36 cellular contexts compared by ENCODE assay signal in the genomic region with DNA sequence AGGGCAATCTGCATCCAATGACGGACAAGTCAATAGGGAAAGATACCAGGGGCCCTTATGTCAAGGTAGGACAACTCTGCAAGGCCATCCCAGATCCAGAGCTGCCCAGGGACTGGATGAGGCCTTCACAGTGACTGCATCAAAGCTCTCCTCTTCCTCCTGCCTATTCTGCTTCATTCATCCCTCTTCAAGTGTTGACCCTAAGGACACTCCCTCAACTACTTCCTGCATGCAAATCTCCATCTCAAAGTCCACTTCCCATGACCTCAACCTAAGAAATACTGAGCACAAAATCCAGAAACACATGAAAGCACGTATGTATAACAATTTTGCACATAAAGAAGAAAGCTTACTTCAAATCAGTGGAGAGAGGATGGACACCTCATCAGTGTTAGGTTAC.
"Had no signal": no experiment of that assay in that cellular context is flagged by ENCODE, and none has a peak within 500 bp of the region (broad histone marks: within the 10 kb centered on the region; RNA-seq: fewer than 3 reads in every experiment).

No MANE protein-coding gene starts in this region.

- H3K4me1 ChIP-seq: adrenal gland had no signal

- H3K36me3 Mint-ChIP-seq: activated CD4-positive, alpha-beta memory T cell treated with anti-CD3 and anti-CD28 coated beads for 36 hours; activated CD8-positive, alpha-beta memory T cell treated with anti-CD3 and anti-CD28 coated beads, Interleukin-2, amount 10 ng/mL, durations not matched to agents 7 days and 5 days; activated naive CD4-positive, alpha-beta T cell treated with anti-CD3 and anti-CD28 coated beads, Interleukin-2, amount 50 U/mL, for 24 hours; activated naive CD8-positive, alpha-beta T cell treated with anti-CD3 and anti-CD28 coated beads for 36 hours; T-cell had no signal

- H3K9me3 Mint-ChIP-seq: activated CD4-positive, alpha-beta memory T cell treated with anti-CD3 and anti-CD28 coated beads for 36 hours; activated naive CD4-positive, alpha-beta T cell treated with anti-CD3 and anti-CD28 coated beads for 36 hours; activated naive CD4-positive, alpha-beta T cell treated with anti-CD3 and anti-CD28 coated beads, Interleukin-2, amount 50 U/mL, for 24 hours; activated naive CD8-positive, alpha-beta T cell treated with anti-CD3 and anti-CD28 coated beads for 36 hours; activated naive CD8-positive, alpha-beta T cell treated with anti-CD3 and anti-CD28 coated beads, Interleukin-2, amount 50 U/mL, for 24 hours; activated T-helper 1 cell treated with anti-CD3 and anti-CD28 coated beads, Interleukin-12 subunit alpha, Interleukin-12 subunit beta, Interleukin-2, Interleukin-4 antibody, amounts not matched to agents 30 ng/mL and 10 ng/mL and 1 ng/mL, durations not matched to agents 14 hours and 24 hours and 36 hours; dendritic cell treated with granulocyte-macrophage colony-stimulating factor and Interleukin-4, amounts not matched to agents 40 ng/mL and 50 ng/mL, for 4 days; T-cell; T-helper 2 cell treated with Interferon-gamma antibody and Interleukin-4, amounts not matched to agents 5 μg/mL and 100 μg/mL, for 36 hours had no signal

- H3K4me3 Mint-ChIP-seq: activated CD4-positive, alpha-beta memory T cell treated with anti-CD3 and anti-CD28 coated beads for 36 hours; activated CD4-positive, alpha-beta T cell treated with anti-CD3 and anti-CD28 coated beads for 36 hours; activated CD4-positive, alpha-beta T cell treated with anti-CD3 and anti-CD28 coated beads, Interleukin-2, amount 10 ng/mL, durations not matched to agents 24 days and 14 days; activated CD8-positive, alpha-beta memory T cell treated with anti-CD3 and anti-CD28 coated beads, Interleukin-2, amount 10 ng/mL, durations not matched to agents 7 days and 5 days; activated CD8-positive, alpha-beta T cell treated with anti-CD3 and anti-CD28 coated beads, Interleukin-2, amount 10 ng/mL, durations not matched to agents 7 days and 5 days; activated naive CD4-positive, alpha-beta T cell treated with anti-CD3 and anti-CD28 coated beads for 36 hours; activated naive CD4-positive, alpha-beta T cell treated with anti-CD3 and anti-CD28 coated beads, Interleukin-2, amount 50 U/mL, for 24 hours; activated naive CD8-positive, alpha-beta T cell treated with anti-CD3 and anti-CD28 coated beads for 36 hours; activated naive CD8-positive, alpha-beta T cell treated with anti-CD3 and anti-CD28 coated beads, Interleukin-2, amount 50 U/mL, for 24 hours; activated T-helper 1 cell treated with anti-CD3 and anti-CD28 coated beads, Interleukin-12 subunit alpha, Interleukin-12 subunit beta, Interleukin-2, Interleukin-4 antibody, amounts not matched to agents 30 ng/mL and 10 ng/mL and 1 ng/mL, durations not matched to agents 14 hours and 24 hours and 36 hours; dendritic cell treated with granulocyte-macrophage colony-stimulating factor and Interleukin-4, amounts not matched to agents 40 ng/mL and 50 ng/mL, for 4 days; endodermal cell; T-cell; T-helper 17 cell; T-helper 2 cell treated with Interferon-gamma antibody and Interleukin-4, amounts not matched to agents 5 μg/mL and 100 μg/mL, for 36 hours had no signal

- DNase-seq: activated CD4-positive, alpha-beta memory T cell treated with anti-CD3 and anti-CD28 coated beads for 36 hours; activated CD4-positive, alpha-beta T cell treated with anti-CD3 and anti-CD28 coated beads for 36 hours; activated CD4-positive, alpha-beta T cell treated with anti-CD3 and anti-CD28 coated beads, Interleukin-2, amount 10 ng/mL, durations not matched to agents 24 days and 14 days; activated CD4-positive, CD25-positive, alpha-beta regulatory T cell; activated CD4-positive, CD25-positive, alpha-beta regulatory T cell treated with anti-CD3 and anti-CD28 coated beads, Interleukin-2, amount 50 U/mL, for 72 hours; activated CD8-positive, alpha-beta memory T cell treated with anti-CD3 and anti-CD28 coated beads, Interleukin-2, amount 10 ng/mL, durations not matched to agents 7 days and 5 days; activated CD8-positive, alpha-beta memory T cell treated with anti-CD3 and anti-CD28 coated beads, Interleukin-2, amount 50 U/mL, for 4 hours; activated CD8-positive, alpha-beta T cell treated with anti-CD3 and anti-CD28 coated beads, Interleukin-2, amount 10 ng/mL, durations not matched to agents 7 days and 5 days; activated effector memory CD4-positive, alpha-beta T cell treated with anti-CD3 and anti-CD28 coated beads, Interleukin-2, amount 50 U/mL, for 16 hours; activated naive CD4-positive, alpha-beta T cell treated with anti-CD3 and anti-CD28 coated beads for 36 hours; activated naive CD8-positive, alpha-beta T cell treated with anti-CD3 and anti-CD28 coated beads for 36 hours; activated naive CD8-positive, alpha-beta T cell treated with anti-CD3 and anti-CD28 coated beads, Interleukin-2, amount 50 U/mL, for 24 hours; activated T-cell treated with anti-CD3 and anti-CD28 coated beads, Interleukin-2, amount 50 U/mL, for 1 hour; activated T-cell treated with anti-CD3 and anti-CD28 coated beads, Interleukin-2, amount 50 U/mL, for 48 hours; adrenal gland; amygdala; aorta; body of pancreas; caudate nucleus; cerebellar nuclear complex; dorsolateral prefrontal cortex; effector memory CD4-positive, alpha-beta T cell; endodermal cell; foreskin fibroblast; heart left ventricle; T-cell; T-helper 17 cell; T1000 had no signal

- H3K27me3 ChIP-seq: adrenal gland, body of pancreas, dorsolateral prefrontal cortex, heart left ventricle had no signal

- H3K4me3 ChIP-seq: adrenal gland, body of pancreas, coronary artery, dorsolateral prefrontal cortex, heart left ventricle had no signal

- FAIRE-seq: frontal cortex had no signal

- H3K9me3 ChIP-seq: adrenal gland, body of pancreas, heart left ventricle had no signal

- H3K27ac ChIP-seq: adrenal gland, body of pancreas, coronary artery, dorsolateral prefrontal cortex, heart left ventricle had no signal

- H3K27ac Mint-ChIP-seq: activated CD4-positive, alpha-beta memory T cell treated with anti-CD3 and anti-CD28 coated beads for 36 hours; activated CD4-positive, alpha-beta T cell treated with anti-CD3 and anti-CD28 coated beads for 36 hours; activated CD4-positive, alpha-beta T cell treated with anti-CD3 and anti-CD28 coated beads, Interleukin-2, amount 10 ng/mL, durations not matched to agents 24 days and 14 days; activated CD8-positive, alpha-beta memory T cell treated with anti-CD3 and anti-CD28 coated beads, Interleukin-2, amount 10 ng/mL, durations not matched to agents 7 days and 5 days; activated CD8-positive, alpha-beta T cell treated with anti-CD3 and anti-CD28 coated beads, Interleukin-2, amount 10 ng/mL, durations not matched to agents 7 days and 5 days; activated naive CD4-positive, alpha-beta T cell treated with anti-CD3 and anti-CD28 coated beads for 36 hours; activated naive CD4-positive, alpha-beta T cell treated with anti-CD3 and anti-CD28 coated beads, Interleukin-2, amount 50 U/mL, for 24 hours; activated naive CD8-positive, alpha-beta T cell treated with anti-CD3 and anti-CD28 coated beads for 36 hours; activated naive CD8-positive, alpha-beta T cell treated with anti-CD3 and anti-CD28 coated beads, Interleukin-2, amount 50 U/mL, for 24 hours; activated T-helper 1 cell treated with anti-CD3 and anti-CD28 coated beads, Interleukin-12 subunit alpha, Interleukin-12 subunit beta, Interleukin-2, Interleukin-4 antibody, amounts not matched to agents 30 ng/mL and 10 ng/mL and 1 ng/mL, durations not matched to agents 14 hours and 24 hours and 36 hours; activated T-helper 2 cell treated with anti-CD3 and anti-CD28 coated beads, Interferon-gamma antibody, Interleukin-2, Interleukin-4, amounts not matched to agents 10 μg/mL and 5 μg/mL and 100 μg/mL, durations not matched to agents 14 hours and 24 hours and 36 hours; dendritic cell treated with granulocyte-macrophage colony-stimulating factor and Interleukin-4, amounts not matched to agents 40 ng/mL and 50 ng/mL, for 4 days; endodermal cell; T-cell; T-helper 17 cell; T-helper 2 cell treated with Interferon-gamma antibody and Interleukin-4, amounts not matched to agents 5 μg/mL and 100 μg/mL, for 36 hours had no signal

- H3K36me3 ChIP-seq: adrenal gland had no signal

- H3K27me3 Mint-ChIP-seq: activated CD8-positive, alpha-beta memory T cell treated with anti-CD3 and anti-CD28 coated beads, Interleukin-2, amount 10 ng/mL, durations not matched to agents 7 days and 5 days; dendritic cell treated with granulocyte-macrophage colony-stimulating factor and Interleukin-4, amounts not matched to agents 40 ng/mL and 50 ng/mL, for 4 days had no signal

- ATAC-seq: activated CD4-positive, alpha-beta T cell treated with anti-CD3 and anti-CD28 coated beads for 36 hours; activated CD8-positive, alpha-beta memory T cell treated with anti-CD3 and anti-CD28 coated beads, Interleukin-2, amount 10 ng/mL, durations not matched to agents 7 days and 5 days; activated CD8-positive, alpha-beta T cell treated with anti-CD3 and anti-CD28 coated beads, Interleukin-2, amount 10 ng/mL, durations not matched to agents 7 days and 5 days; activated naive CD8-positive, alpha-beta T cell treated with anti-CD3 and anti-CD28 coated beads, Interleukin-2, amount 50 U/mL, for 24 hours; body of pancreas; esophagus mucosa; heart left ventricle; T-cell; T-helper 17 cell had no signal

- H3K4me1 Mint-ChIP-seq: activated CD4-positive, alpha-beta T cell treated with anti-CD3 and anti-CD28 coated beads, Interleukin-2, amount 10 ng/mL, durations not matched to agents 24 days and 14 days; activated CD8-positive, alpha-beta memory T cell treated with anti-CD3 and anti-CD28 coated beads, Interleukin-2, amount 10 ng/mL, durations not matched to agents 7 days and 5 days; activated naive CD4-positive, alpha-beta T cell treated with anti-CD3 and anti-CD28 coated beads, Interleukin-2, amount 50 U/mL, for 24 hours; T-cell; T-helper 17 cell had no signal
